Comparison of ENCODE assay signal across 16 cellular contexts in the genomic region with DNA sequence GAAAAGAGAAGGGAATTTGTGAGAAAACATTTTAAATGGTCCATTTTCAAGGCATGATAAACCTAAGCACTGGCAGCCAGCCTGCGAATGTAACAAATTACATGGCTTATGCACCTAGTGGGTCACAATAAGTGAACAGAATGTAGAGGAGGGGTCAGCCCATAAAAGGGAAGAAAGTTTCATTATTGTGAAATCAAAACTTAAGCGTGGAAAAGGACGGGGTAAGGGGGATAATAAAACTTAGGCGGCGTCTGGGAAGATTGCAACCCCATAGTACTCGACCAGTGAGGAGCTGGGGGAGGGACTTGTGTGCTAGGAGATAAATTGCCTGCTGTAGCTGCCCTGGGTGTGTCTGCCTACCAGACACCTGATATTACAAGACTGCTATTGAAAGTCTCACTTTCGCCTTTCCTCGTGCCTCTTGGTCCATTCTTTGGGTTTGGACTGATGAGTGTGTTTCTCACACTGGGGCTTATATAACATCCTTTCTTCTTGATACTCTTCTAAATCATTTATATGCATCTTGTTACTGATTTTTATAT.
"Had no signal": no experiment of that assay in that cellular context is flagged by ENCODE, and none has a peak within 500 bp of the region (broad histone marks: within the 10 kb centered on the region; RNA-seq: fewer than 3 reads in every experiment).

No MANE protein-coding gene starts in this region.

- H3K4me3 ChIP-seq: esophagus muscularis mucosa, heart right ventricle, lower lobe of right lung, sigmoid colon had no signal

- ATAC-seq: activated CD4-positive, CD25-positive, alpha-beta regulatory T cell treated with anti-CD3 and anti-CD28 coated beads, Interleukin-2, amount 50 U/mL, for 24 hours; heart right ventricle; lower lobe of right lung; natural killer cell treated with Interleukin-12 subunit alpha and Interleukin-12 subunit beta and Interleukin-15 and Interleukin-18, amount 100 ng/mL, for 72 hours had no signal

- H3K27me3 Mint-ChIP-seq: activated naive CD8-positive, alpha-beta T cell; dendritic cell treated with granulocyte-macrophage colony-stimulating factor and Interleukin-4, amounts not matched to agents 40 ng/mL and 50 ng/mL, for 4 days; natural killer cell treated with Interleukin-12 subunit alpha and Interleukin-12 subunit beta and Interleukin-15 and Interleukin-18, amount 100 ng/mL, for 72 hours had no signal

- H3K4me1 ChIP-seq: lower lobe of right lung had no signal

- H3K27me3 ChIP-seq: esophagus muscularis mucosa, heart right ventricle, sigmoid colon had no signal

- H3K27ac Mint-ChIP-seq: activated naive CD8-positive, alpha-beta T cell; activated T-helper 1 cell treated with anti-CD3 and anti-CD28 coated beads, Interleukin-12 subunit alpha, Interleukin-12 subunit beta, Interleukin-2, Interleukin-4 antibody, amounts not matched to agents 30 ng/mL and 10 ng/mL and 1 ng/mL, durations not matched to agents 14 hours and 24 hours and 36 hours; dendritic cell treated with granulocyte-macrophage colony-stimulating factor and Interleukin-4, amounts not matched to agents 40 ng/mL and 50 ng/mL, for 4 days; natural killer cell treated with Interleukin-12 subunit alpha and Interleukin-12 subunit beta and Interleukin-15 and Interleukin-18, amount 100 ng/mL, for 72 hours had no signal

- H3K27ac ChIP-seq: esophagus muscularis mucosa, heart right ventricle, lower lobe of right lung, sigmoid colon had no signal

- H3K4me3 Mint-ChIP-seq: activated naive CD8-positive, alpha-beta T cell; activated T-helper 1 cell treated with anti-CD3 and anti-CD28 coated beads, Interleukin-12 subunit alpha, Interleukin-12 subunit beta, Interleukin-2, Interleukin-4 antibody, amounts not matched to agents 30 ng/mL and 10 ng/mL and 1 ng/mL, durations not matched to agents 14 hours and 24 hours and 36 hours; dendritic cell treated with granulocyte-macrophage colony-stimulating factor and Interleukin-4, amounts not matched to agents 40 ng/mL and 50 ng/mL, for 4 days; natural killer cell treated with Interleukin-12 subunit alpha and Interleukin-12 subunit beta and Interleukin-15 and Interleukin-18, amount 100 ng/mL, for 72 hours had no signal

- H3K9me3 ChIP-seq: esophagus muscularis mucosa, sigmoid colon had no signal

- DNase-seq: activated CD8-positive, alpha-beta memory T cell treated with anti-CD3 and anti-CD28 coated beads for 24 hours; activated gamma-delta T cell treated with Interleukin-2 at 50 U/mL for 16 hours; cerebellar nuclear complex; effector CD8-positive, alpha-beta T cell; heart right ventricle; lower lobe of right lung; nucleus accumbens; sigmoid colon; stimulated activated naive CD4-positive, alpha-beta T cell; T-helper 9 cell had no signal
